In the genomic region with DNA sequence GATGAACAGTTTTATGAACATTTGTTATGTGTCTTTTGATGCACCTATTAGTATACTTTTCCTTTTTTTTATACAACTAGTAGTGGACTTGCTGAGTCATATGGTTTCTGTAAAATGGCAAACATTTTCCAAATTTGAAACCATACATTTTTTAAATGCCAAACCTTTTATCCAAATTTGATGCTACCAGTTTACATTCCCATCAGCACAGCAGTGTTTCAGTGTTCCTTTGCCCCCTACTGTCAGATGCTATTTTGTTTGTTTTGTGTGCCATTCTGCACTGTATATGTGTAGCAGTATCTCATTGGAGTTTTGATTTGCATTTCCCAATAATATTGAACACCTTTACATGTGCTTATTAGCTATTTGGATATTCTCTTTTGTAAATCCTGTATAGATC, we compare ENCODE assay signal across 19 cellular contexts.
A peak's percentile ranks its signal among the peaks of the same experiment; 100 is the strongest.
DNase-seq lines count a peak whose midpoint lies in the region; TF ChIP-seq lines count a peak whose summit lies in the region.
"Had no signal": no experiment of that assay in that cellular context is flagged by ENCODE, and none has a peak within 500 bp of the region (broad histone marks: within the 10 kb centered on the region; RNA-seq: fewer than 3 reads in every experiment).

No MANE protein-coding gene starts in this region.

- peaks cover 55% of the 10 kb centered on the region for H3K4me1 Mint-ChIP-seq in HFFc6 (ENCODE audit: low read depth)
- H3K4me1 Mint-ChIP-seq in chondrocyte (ENCODE audit: low read depth): peaks cover 14% of the 10 kb centered on the region
- H3K4me1 Mint-ChIP-seq in Caco-2 (ENCODE audit: low read depth, unreplicated experiment): no peaks in the 10 kb centered on the region

- DNase-seq in AG10803 (ENCODE audit: low read depth) (peak; percentile 59), HFFc6 (peak; percentile 33), chondrocyte (ENCODE audit: low spot score) (no peak), medulla oblongata (ENCODE audit: extremely low spot score) (peak; percentile 47), DMS53 (lab: John Stamatoyannopoulos, UW) (no peak), ascending aorta (ENCODE audit: low spot score in 2 of 2) (no peak), Caco-2 (no peak)
- DNase-seq in stimulated activated naive CD4-positive, alpha-beta T cell treated with Interleukin-2 at 50 U/mL for 16 hours (lab: John Stamatoyannopoulos, UW): no peak
- DNase-seq: activated CD4-positive, CD25-positive, alpha-beta regulatory T cell treated with anti-CD3 and anti-CD28 coated beads, Interleukin-2, amount 50 U/mL, for 72 hours; activated naive CD4-positive, alpha-beta T cell treated with anti-CD3 and anti-CD28 coated beads for 36 hours; activated T-cell treated with anti-CD3 and anti-CD28 coated beads, Interleukin-2, amount 50 U/mL, for 4 hours; CD8-positive, alpha-beta T cell; DMS79 treated with DMSO at 0.1 percent for 48 hours; gastrocnemius medialis; GOT3; NCI-H526 treated with DMSO at 0.1 percent for 48 hours; SW 1271; testis had no signal

- H3K27me3 Mint-ChIP-seq in HFFc6 (ENCODE audit: insufficient read depth) (peaks cover 1% of the 10 kb centered on the region), chondrocyte (ENCODE audit: low read depth) (no peaks in the 10 kb centered on the region), Caco-2 (ENCODE audit: insufficient read depth, unreplicated experiment) (peaks cover 5% of the 10 kb centered on the region)

- peak overlapping the region; percentile 68 for H3K27ac Mint-ChIP-seq in HFFc6
- no peak overlapping the region for H3K27ac Mint-ChIP-seq in chondrocyte (ENCODE audit: unreplicated experiment)
- no peak overlapping the region for H3K27ac Mint-ChIP-seq in Caco-2 (ENCODE audit: unreplicated experiment)
- H3K27ac Mint-ChIP-seq: activated naive CD4-positive, alpha-beta T cell treated with anti-CD3 and anti-CD28 coated beads for 36 hours; CD8-positive, alpha-beta T cell had no signal

- TF ChIP-seq CTCF in AG10803 (conservative IDR thresholded peaks at IDR 0.05; ENCODE audit: low read length) (peak; percentile 31), HFFc6 (IDR thresholded peaks at IDR 0.05) (peak; percentile 38; the same call in 1 of the 2 replicates), chondrocyte (IDR thresholded peaks at IDR 0.05) (peak; percentile 43), ascending aorta (IDR thresholded peaks at IDR 0.05) (no peak), Caco-2 (IDR thresholded peaks at IDR 0.05; ENCODE audit: insufficient read depth in 1 of 2, low read depth in 1 of 2, low read length in 1 of 2, severe bottlenecking in 1 of 2, unreplicated experiment in 1 of 2) (no peak)

- peaks cover 35% of the 10 kb centered on the region for H3K36me3 Mint-ChIP-seq in HFFc6 (ENCODE audit: low read depth)
- H3K36me3 Mint-ChIP-seq in chondrocyte (ENCODE audit: low read depth): no peaks in the 10 kb centered on the region
- no peaks in the 10 kb centered on the region for H3K36me3 Mint-ChIP-seq in Caco-2 (ENCODE audit: insufficient read depth, unreplicated experiment)

- BruUV-seq in Caco-2 (replicated peaks; lab: Mats Ljungman, UMichigan): no TSS peak

- POLR2A ChIA-PET in Caco-2 (lab: Charles Lee): no interaction called here

- H3K27ac ChIP-seq in ascending aorta: no peak overlapping the region
- H3K27ac ChIP-seq: gastrocnemius medialis, prostate gland, testis had no signal

- intact Hi-C loops in ascending aorta (cut with DNase I): no loop called here
- intact Hi-C loops in Caco-2 (cut with micrococcal nuclease; ENCODE audit: unreplicated experiment): no loop called here

- no peaks in the 10 kb centered on the region for H3K9me3 ChIP-seq in ascending aorta
- no peaks in the 10 kb centered on the region for H3K9me3 ChIP-seq in Caco-2
- H3K9me3 ChIP-seq: gastrocnemius medialis, prostate gland, testis had no signal

- H3K4me3 ChIP-seq in AG10803 (ENCODE audit: low read length): no peak overlapping the region
- H3K4me3 ChIP-seq in ascending aorta: no peak overlapping the region
- H3K4me3 ChIP-seq in Caco-2 (ENCODE audit: low read depth, low read length): no peak overlapping the region
- H3K4me3 ChIP-seq: gastrocnemius medialis, prostate gland, testis had no signal

- CTCF ChIA-PET in Caco-2 (lab: Charles Lee): no interaction called here

- H3K4me1 ChIP-seq in ascending aorta (peaks cover 0 to 3% of the 10 kb centered on the region in 2 donors), Caco-2 (no peaks in the 10 kb centered on the region)
- H3K4me1 ChIP-seq: gastrocnemius medialis, prostate gland, testis had no signal

- H3K27me3 ChIP-seq in ascending aorta: no peaks in the 10 kb centered on the region
- H3K27me3 ChIP-seq in Caco-2 (replicated peaks; ENCODE audit: control insufficient read depth, insufficient read depth, low read length): no peaks in the 10 kb centered on the region
- H3K27me3 ChIP-seq: gastrocnemius medialis, testis had no signal

- H3K4me3 Mint-ChIP-seq in HFFc6 (no peak overlapping the region), chondrocyte (ENCODE audit: unreplicated experiment) (no peak overlapping the region), Caco-2 (ENCODE audit: unreplicated experiment) (no peak overlapping the region)
- H3K4me3 Mint-ChIP-seq: activated naive CD4-positive, alpha-beta T cell treated with anti-CD3 and anti-CD28 coated beads for 36 hours; activated T-cell treated with anti-CD3 and anti-CD28 coated beads, Interleukin-2, amount 50 U/mL, for 4 hours; CD8-positive, alpha-beta T cell had no signal

- H3K9me3 Mint-ChIP-seq in HFFc6 (no peaks in the 10 kb centered on the region), chondrocyte (ENCODE audit: low read depth) (peaks cover 2% of the 10 kb centered on the region), Caco-2 (ENCODE audit: unreplicated experiment) (no peaks in the 10 kb centered on the region)

- H3K36me3 ChIP-seq in ascending aorta: no peaks in the 10 kb centered on the region
- H3K36me3 ChIP-seq in Caco-2 (ENCODE audit: control insufficient read depth, insufficient read depth, low read length): no peaks in the 10 kb centered on the region
- H3K36me3 ChIP-seq: gastrocnemius medialis, prostate gland had no signal

Comparison
In these comparisons a context has a peak if more than half of its experiments do, and no peak if none do; other contexts are left out.
1. DNase-seq: peak in AG10803 (single experiment), HFFc6 (single experiment) and medulla oblongata (single experiment); none in chondrocyte (single experiment), DMS53 (single experiment), ascending aorta (0 of 2), Caco-2 (0 of 2) and stimulated activated naive CD4-positive, alpha-beta T cell treated with Interleukin-2 at 50 U/mL for 16 hours (single experiment).
2. CTCF ChIP-seq: peak in AG10803 (single experiment), HFFc6 (single experiment) and chondrocyte (single experiment); none in ascending aorta (0 of 3) and Caco-2 (0 of 2).